In genomic region chr1:182786223-182787001, GRCh38 we compare ENCODE assay signal across 8 cellular contexts. TPM values are rescaled to one million over a fixed set of nuclear protein-coding genes. Genes with fewer than 3 reads are reported as not detected.
DNase-seq lines count a peak whose midpoint lies in the region; ATAC-seq and TF ChIP-seq lines count a peak whose summit lies in the region.

No MANE protein-coding gene starts in this region.

- TF ChIP-seq CTCF in AG09319 (IDR thresholded peaks at IDR 0.05; ENCODE audit: low read depth, low read length): peak; percentile 86
- TF ChIP-seq CTCF in omental fat pad (IDR thresholded peaks at IDR 0.05): no peak

- peaks cover 38% of the 10 kb centered on the region for H3K27me3 ChIP-seq in H7 (ENCODE audit: control insufficient read depth, insufficient read depth, low read length)

- no peak overlapping the region for H3K4me3 Mint-ChIP-seq in activated CD8-positive, alpha-beta memory T cell treated with anti-CD3 and anti-CD28 coated beads, Interleukin-2, amount 10 ng/mL, durations not matched to agents 7 days and 5 days

- H3K4me1 Mint-ChIP-seq in activated CD8-positive, alpha-beta memory T cell treated with anti-CD3 and anti-CD28 coated beads, Interleukin-2, amount 10 ng/mL, durations not matched to agents 7 days and 5 days: peaks cover 22% of the 10 kb centered on the region

- H3K9me3 Mint-ChIP-seq in activated CD8-positive, alpha-beta memory T cell treated with anti-CD3 and anti-CD28 coated beads, Interleukin-2, amount 10 ng/mL, durations not matched to agents 7 days and 5 days (ENCODE audit: low read depth): no peaks in the 10 kb centered on the region

- H3K27me3 Mint-ChIP-seq in activated CD8-positive, alpha-beta memory T cell treated with anti-CD3 and anti-CD28 coated beads, Interleukin-2, amount 10 ng/mL, durations not matched to agents 7 days and 5 days: peaks cover 36% of the 10 kb centered on the region

- no peaks in the 10 kb centered on the region for H3K36me3 Mint-ChIP-seq in activated CD8-positive, alpha-beta memory T cell treated with anti-CD3 and anti-CD28 coated beads, Interleukin-2, amount 10 ng/mL, durations not matched to agents 7 days and 5 days

- H3K36me3 ChIP-seq in H7 (replicated peaks; ENCODE audit: control insufficient read depth, insufficient read depth, low read length): no peaks in the 10 kb centered on the region

- no peak overlapping the region for H3K4me3 ChIP-seq in H7 (ENCODE audit: insufficient read depth, low read depth, low read length)

- H3K27ac Mint-ChIP-seq in activated CD8-positive, alpha-beta memory T cell treated with anti-CD3 and anti-CD28 coated beads, Interleukin-2, amount 10 ng/mL, durations not matched to agents 7 days and 5 days: no peak overlapping the region

- ATAC-seq in activated CD8-positive, alpha-beta memory T cell treated with anti-CD3 and anti-CD28 coated beads, Interleukin-2, amount 10 ng/mL, durations not matched to agents 7 days and 5 days: no peak
- peak; percentile 43 for ATAC-seq in omental fat pad (ENCODE audit: low FRiP score)
- ATAC-seq in HG02870 (IDR thresholded peaks at IDR 0.05; ENCODE audit: unreplicated experiment): no peak
- no peak for ATAC-seq in GM21717 (IDR thresholded peaks at IDR 0.05; ENCODE audit: unreplicated experiment)

- CTCF ChIA-PET in activated CD8-positive, alpha-beta memory T cell treated with anti-CD3 and anti-CD28 coated beads, Interleukin-2, amount 10 ng/mL, durations not matched to agents 7 days and 5 days (lab: Charles Lee): interaction anchor here (0.8 to 13.8 kb wide), 6 partner anchors 9 to 342 kb away, joined by 3 to 715 read pairs (median 7); partner anchors contain the start of genes RGS16 and RNASEL

- DNase-seq in AG09319 (ENCODE audit: extremely low read depth, low read depth) (peak; percentile 44), H7 (peak; percentile 71), NCI-H748 (lab: John Stamatoyannopoulos, UW; ENCODE audit: unreplicated experiment) (peak; percentile 61), fibroblast of peridontal ligament (ENCODE audit: extremely low read depth) (peak; percentile 81), omental fat pad (ENCODE audit: low spot score) (no peak)
- DNase-seq in activated CD8-positive, alpha-beta memory T cell treated with anti-CD3 and anti-CD28 coated beads, Interleukin-2, amount 10 ng/mL, durations not matched to agents 7 days and 5 days: peak; percentile 58

RNA-seq across cellular contexts. Expression of gene NPL, which starts 3.2 kb away (rescaled TPM):
- total RNA-seq in H7 (2014; rRNA removed; shearing (Covaris generic)): 2.0 and 8.1 TPM in 2 replicates
- total RNA-seq in activated CD8-positive, alpha-beta memory T cell treated with anti-CD3 and anti-CD28 coated beads, Interleukin-2, amount 10 ng/mL, durations not matched to agents 7 days and 5 days: 10 to 100 TPM in 1 of 2 experiments, 1 to 10 TPM in 1; 1.8 to 10.1 TPM
- 10 to 100 TPM; 18.5 to 39.9 (median 26.0) TPM for total RNA-seq in omental fat pad

RNA-seq across cellular contexts. Expression of gene DHX9, which starts 52.7 kb away (rescaled TPM):
- 170 and 177 TPM in 2 replicates for total RNA-seq in H7 (2014; rRNA removed; shearing (Covaris generic))
- total RNA-seq in activated CD8-positive, alpha-beta memory T cell treated with anti-CD3 and anti-CD28 coated beads, Interleukin-2, amount 10 ng/mL, durations not matched to agents 7 days and 5 days: 100 to 1,000 TPM; 196 to 267 TPM
- 100 to 1,000 TPM in 1 of 4 donors, 10 to 100 TPM in 3; 79.7 to 135 (median 88.8) TPM for total RNA-seq in omental fat pad
